Comparison of ENCODE assay signal across 9 cellular contexts in the genomic region with DNA sequence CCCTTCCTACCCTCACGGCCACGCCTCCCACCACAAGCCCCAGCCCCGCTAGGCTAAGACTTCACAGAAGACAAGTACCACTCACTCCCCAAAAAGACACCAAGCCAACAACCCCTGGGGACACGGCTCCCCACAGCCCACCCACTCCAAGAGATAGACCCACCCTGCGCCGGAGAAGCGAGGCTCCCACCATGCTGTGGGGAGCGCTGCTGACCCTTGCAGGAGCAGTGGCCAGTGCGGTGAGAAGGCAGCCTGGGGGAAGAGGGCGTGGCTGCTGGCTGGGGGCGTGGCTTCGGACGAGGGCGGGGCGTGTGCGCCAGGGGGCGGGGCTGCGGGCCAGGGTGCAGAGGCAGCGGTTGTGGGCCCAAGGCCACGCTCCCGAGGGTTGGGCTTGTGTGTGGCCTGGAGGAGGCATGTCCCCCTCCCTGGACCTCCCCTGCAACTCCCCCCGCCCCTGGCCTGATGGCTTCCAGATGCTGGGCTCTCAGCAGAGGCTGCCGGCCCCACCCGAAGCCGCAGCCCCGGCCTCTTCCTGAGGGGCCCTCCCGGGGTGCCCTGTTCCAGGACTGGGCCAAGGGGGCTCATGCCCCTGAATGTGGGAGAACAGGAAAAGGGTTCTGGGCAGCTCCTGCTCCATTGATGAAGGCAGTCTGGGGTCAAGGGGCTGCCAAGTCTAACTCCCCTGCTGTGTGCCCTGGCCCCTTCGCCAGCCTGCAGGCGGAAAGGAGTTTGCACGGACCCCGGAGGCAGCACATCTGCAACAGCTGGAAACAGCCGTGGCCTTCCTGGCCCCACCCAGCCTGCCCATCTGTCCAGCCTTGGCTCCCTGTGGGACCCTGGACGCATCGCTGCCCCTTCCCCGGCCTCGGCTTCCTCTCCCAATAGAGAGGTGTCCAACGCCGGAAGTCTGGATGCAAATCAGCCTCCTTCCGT. TPM values are rescaled to one million over a fixed set of nuclear protein-coding genes. Genes with fewer than 3 reads are reported as not detected.
DNase-seq lines count a peak whose midpoint lies in the region; ATAC-seq, FAIRE-seq and TF ChIP-seq lines count a peak whose summit lies in the region.
"Had no signal": no experiment of that assay in that cellular context is flagged by ENCODE, and none has a peak within 500 bp of the region (broad histone marks: within the 10 kb centered on the region; RNA-seq: fewer than 3 reads in every experiment).

No MANE protein-coding gene starts in this region.

- peaks cover 9 to 45% of the 10 kb centered on the region in 2 experiments; a peak in 3 of 5 replicates for H3K4me1 ChIP-seq in K562 (replicated peaks in 1 of 2; ENCODE audit: control insufficient read depth in 2 of 2, insufficient read depth in 2 of 2, low read length in 2 of 2)
- H3K4me1 ChIP-seq in aorta (ENCODE audit: control insufficient read depth in 1 of 2, insufficient read depth in 2 of 2, low read length in 2 of 2) = no peaks in the 10 kb centered on the region
- no peaks in the 10 kb centered on the region for H3K4me1 ChIP-seq in MM.1S (ENCODE audit: low read length)

- POLR2A ChIA-PET in K562 (lab: Yijun Ruan, JAX) = no interaction called here

- H3K4me3 ChIP-seq in K562 (no peak overlapping the region), lower leg skin (ENCODE audit: low read depth, poor library complexity, severe bottlenecking) (no peak overlapping the region), aorta (ENCODE audit: low read length in 2 of 2) (no peak overlapping the region), MM.1S (ENCODE audit: low read length) (no peak overlapping the region)

- in situ Hi-C loops in K562 (cut with MboI) = no loop called here

- H3K4me2 ChIP-seq in K562 (ENCODE audit: insufficient read depth, low read length) = no peak overlapping the region
- no peak overlapping the region for H3K4me2 ChIP-seq in MM.1S (ENCODE audit: low read depth, low read length)

- no peak overlapping the region for H3K4me3 Mint-ChIP-seq in natural killer cell treated with Interleukin-12 subunit alpha and Interleukin-12 subunit beta and Interleukin-15 and Interleukin-18, amount 100 ng/mL, for 72 hours
- H3K4me3 Mint-ChIP-seq in natural killer cell = no peak overlapping the region

- ATAC-seq in natural killer cell treated with Interleukin-12 subunit alpha and Interleukin-12 subunit beta and Interleukin-15 and Interleukin-18, amount 100 ng/mL, for 72 hours = peak; percentile 45 to 60
- no peak for ATAC-seq in natural killer cell
- ATAC-seq in K562 = peak; percentile 97
- peak; percentile 84 for ATAC-seq in aorta (ENCODE audit: low FRiP score)
- no peak for ATAC-seq in HG02610 (IDR thresholded peaks at IDR 0.05; ENCODE audit: unreplicated experiment)

- CTCF ChIA-PET in K562 (lab: Yijun Ruan, JAX; ENCODE audit: low intra/inter-chr PET ratio) = interaction anchor here (0.6 to 1.6 kb wide), 4 partner anchors 66 to 141 kb away, joined by 3 to 9 read pairs (median 3); no protein-coding TSS in a partner anchor

- H3K27ac Mint-ChIP-seq in natural killer cell treated with Interleukin-12 subunit alpha and Interleukin-12 subunit beta and Interleukin-15 and Interleukin-18, amount 100 ng/mL, for 72 hours = no peak overlapping the region
- H3K27ac Mint-ChIP-seq in natural killer cell = no peak overlapping the region

- H4K20me1 ChIP-seq in K562 (replicated peaks; ENCODE audit: control insufficient read depth, insufficient read depth, low read length) (peaks cover 6% of the 10 kb centered on the region; the same call in 1 of the 2 replicates), MM.1S (ENCODE audit: insufficient read depth, low read length) (peaks cover 11% of the 10 kb centered on the region)

- TF ChIP-seq RAD21 in K562 (CRISPR knock-in tag; conservative IDR thresholded peaks at IDR 0.05 in 1 of 2, IDR thresholded peaks at IDR 0.05 in 1 of 2) = peak in 1 of 2 experiments; percentile 39; a peak in 3 of 4 replicates

- peaks cover 6% of the 10 kb centered on the region for H3K9me1 ChIP-seq in K562 (ENCODE audit: control insufficient read depth, insufficient read depth, low read length)

- H3K9me2 ChIP-seq in MM.1S (replicated peaks; ENCODE audit: insufficient read depth, low read length) = no peaks in the 10 kb centered on the region

- peaks cover 65% of the 10 kb centered on the region; the same call in 2 of the 3 replicates for H3K36me3 ChIP-seq in K562 (ENCODE audit: control insufficient read depth, insufficient read depth, low read length)
- H3K36me3 ChIP-seq in aorta (ENCODE audit: control insufficient read depth in 1 of 2, insufficient read depth in 2 of 2, low read length in 1 of 2) = no peaks in the 10 kb centered on the region
- no peaks in the 10 kb centered on the region; the same call in 1 of the 2 replicates for H3K36me3 ChIP-seq in MM.1S (replicated peaks; ENCODE audit: insufficient read depth, low read length)

- no peaks in the 10 kb centered on the region for H3F3A ChIP-seq in MM.1S (ENCODE audit: insufficient read depth, low read length)

- 30% methylated on average over 27 of the region's 39 CpGs for WGBS in K562 (ENCODE audit: insufficient coverage, low coverage, missing lambda C conversion rate)
- WGBS in lower leg skin, 2 donors = 65 to 71% methylated on average over 17 to 23 of the region's 39 CpGs
- 64 to 65% methylated on average over 37 to 39 of the region's 39 CpGs for WGBS in aorta, 2 donors

- H3K9ac ChIP-seq in K562 (ENCODE audit: insufficient read depth in 1 of 2, low read depth in 2 of 2, low read length in 2 of 2) (peak overlapping the region in 1 of 2 experiments; percentile 85; a peak in 2 of 4 replicates), MM.1S (ENCODE audit: low read length) (no peak overlapping the region)

- H3K27me3 ChIP-seq in K562 (ENCODE audit: control insufficient read depth in 2 of 2, insufficient read depth in 2 of 2, low read length in 2 of 2) (no peaks in the 10 kb centered on the region), aorta (ENCODE audit: control insufficient read depth in 1 of 2, insufficient read depth in 2 of 2, low read length in 1 of 2) (no peaks in the 10 kb centered on the region), MM.1S (replicated peaks; ENCODE audit: insufficient read depth, low read length) (no peaks in the 10 kb centered on the region)

- no peaks in the 10 kb centered on the region for H3K27me3 Mint-ChIP-seq in natural killer cell treated with Interleukin-12 subunit alpha and Interleukin-12 subunit beta and Interleukin-15 and Interleukin-18, amount 100 ng/mL, for 72 hours
- no peaks in the 10 kb centered on the region for H3K27me3 Mint-ChIP-seq in natural killer cell (ENCODE audit: low read depth in 2 of 2)

- no peaks in the 10 kb centered on the region for H3K9me3 ChIP-seq in K562 (replicated peaks; ENCODE audit: control insufficient read depth, insufficient read depth, low read depth, low read length)
- H3K9me3 ChIP-seq in aorta (ENCODE audit: control insufficient read depth, low read length) = no peaks in the 10 kb centered on the region
- no peaks in the 10 kb centered on the region for H3K9me3 ChIP-seq in MM.1S (replicated peaks; ENCODE audit: insufficient read depth, low read length)

- H3K27ac ChIP-seq in K562 (ENCODE audit: extremely low read depth, low read depth, low read length) (no peak overlapping the region), aorta (ENCODE audit: low read depth in 1 of 2, low read length in 2 of 2) (no peak overlapping the region), MM.1S (ENCODE audit: low read length) (no peak overlapping the region)

- intact Hi-C loops in natural killer cell (cut with micrococcal nuclease) = no loop called here
- intact Hi-C loops in K562 (cut with micrococcal nuclease) = loop anchor here (5.0 kb wide), 1 partner anchor 139 kb away; no protein-coding TSS in a partner anchor
- intact Hi-C loops in lower leg skin (cut with DNase I; ENCODE audit: low total_unique reads) = no loop called here
- intact Hi-C loops in aorta (cut with DNase I) = no loop called here

- TF ChIP-seq CTCF in natural killer cell (IDR thresholded peaks at IDR 0.05) = no peak
- peak; percentile 9 to 51 (median 40); a peak in 4 of 6 replicates for TF ChIP-seq CTCF in K562 (IDR thresholded peaks at IDR 0.05 in 2 of 3, conservative IDR thresholded peaks at IDR 0.05 in 1 of 3; ENCODE audit: insufficient read depth in 2 of 3, low read depth in 1 of 3, low read length in 3 of 3)
- TF ChIP-seq CTCF in lower leg skin (IDR thresholded peaks at IDR 0.05) = no peak
- no peak for TF ChIP-seq CTCF in MM.1S (IDR thresholded peaks at IDR 0.05; ENCODE audit: low read length)

- TF ChIP-seq POLR2A in K562 (conservative IDR thresholded peaks at IDR 0.05) (no peak; the same call in 1 of the 2 replicates), lower leg skin (IDR thresholded peaks at IDR 0.05) (no peak)

- H3K9me3 Mint-ChIP-seq in natural killer cell treated with Interleukin-12 subunit alpha and Interleukin-12 subunit beta and Interleukin-15 and Interleukin-18, amount 100 ng/mL, for 72 hours = no peaks in the 10 kb centered on the region
- no peaks in the 10 kb centered on the region for H3K9me3 Mint-ChIP-seq in natural killer cell

- FAIRE-seq in K562 (lab: Jason Lieb, UNC) = peak; percentile 94

- H3K4me1 Mint-ChIP-seq in natural killer cell treated with Interleukin-12 subunit alpha and Interleukin-12 subunit beta and Interleukin-15 and Interleukin-18, amount 100 ng/mL, for 72 hours (ENCODE audit: low read depth in 2 of 2) = peaks cover 0 to 5% of the 10 kb centered on the region in 2 donors
- H3K4me1 Mint-ChIP-seq in natural killer cell = peaks cover 0 to 15% of the 10 kb centered on the region in 2 donors

- DNase-seq in natural killer cell treated with Interleukin-12 subunit alpha and Interleukin-12 subunit beta and Interleukin-15 and Interleukin-18, amount 100 ng/mL, for 72 hours (ENCODE audit: low spot score) = no peak
- no peak for DNase-seq in natural killer cell
- DNase-seq in K562 (ENCODE audit: extremely low read depth in 1 of 4, low spot score in 3 of 4) = peak; percentile 89 to 96 (median 95)
- DNase-seq in lower leg skin (ENCODE audit: low spot score in 2 of 2) = peak; percentile 71 to 94
- peak; percentile 79 to 87 for DNase-seq in aorta
- no peak for DNase-seq in MM.1S
- no peak for DNase-seq in GDM1 (lab: John Stamatoyannopoulos, UW)
- DNase-seq: stimulated activated CD4-positive, alpha-beta T cell treated with anti-CD3 and anti-CD28 coated beads, Interleukin-4, amount 100 ng/mL, for 4 hours had no signal

- no peak for TF ChIP-seq EP300 in K562 (IDR thresholded peaks at IDR 0.05; ENCODE audit: low read length)

- H3K36me3 Mint-ChIP-seq in natural killer cell treated with Interleukin-12 subunit alpha and Interleukin-12 subunit beta and Interleukin-15 and Interleukin-18, amount 100 ng/mL, for 72 hours = no peaks in the 10 kb centered on the region
- no peaks in the 10 kb centered on the region for H3K36me3 Mint-ChIP-seq in natural killer cell

- H3K79me2 ChIP-seq in K562 (ENCODE audit: control insufficient read depth, insufficient read depth, low read length) (peaks cover 63% of the 10 kb centered on the region), MM.1S (ENCODE audit: low read length) (peaks cover 74% of the 10 kb centered on the region)

- BruUV-seq in K562 (replicated peaks; lab: Mats Ljungman, UMichigan) = no TSS peak

- no peak overlapping the region for H2AFZ ChIP-seq in K562 (ENCODE audit: low read depth, low read length)
- no peak overlapping the region for H2AFZ ChIP-seq in MM.1S (ENCODE audit: low read length)

RNA-seq across cellular contexts. Expression of gene TFAP4, which starts 9.1 kb away (rescaled TPM):
- total RNA-seq in natural killer cell treated with Interleukin-12 subunit alpha and Interleukin-12 subunit beta and Interleukin-15 and Interleukin-18, amount 100 ng/mL, for 72 hours = 10 to 100 TPM; 10.8 to 46.2 TPM
- 1 to 10 TPM; 6.5 to 9.6 (median 8.9) TPM for total RNA-seq in natural killer cell
- 12.1 and 23.1 TPM in 2 replicates for total RNA-seq in K562 (2011; cell fraction: chromatin; rRNA removed; ENCODE audit: low replicate concordance)
- total RNA-seq in K562 (2011; cell fraction: nucleolus; rRNA removed) = 12.4 and 13.3 TPM in 2 replicates
- total RNA-seq in K562 (2011; cell fraction: nucleoplasm; rRNA removed) = 11.0 and 16.1 TPM in 2 replicates
- 27.7 and 28.8 TPM in 2 replicates for total RNA-seq in K562 (2014; rRNA removed)
- total RNA-seq in K562 (2014; rRNA removed; fragmentation: Illumina TruSeq; extraction: Trizol) = 5.6 and 7.7 TPM in 2 replicates
- 16.2 and 16.9 TPM in 2 replicates for total RNA-seq in K562 (2015; rRNA removed; fragmentation: Illumina TruSeq; extraction: Trizol)
- total RNA-seq in K562 (2021) = 31.2 and 32.8 TPM in 2 replicates
- 8.5 and 15.3 TPM in 2 replicates for polyA plus RNA-seq in K562 (2011; rRNA removed)
- 8.1 and 15.3 TPM in 2 replicates for polyA plus RNA-seq in K562 (2011; cell fraction: cytosol; rRNA removed)
- 12.2 and 17.2 TPM in 2 replicates for polyA plus RNA-seq in K562 (2011; cell fraction: nucleus; rRNA removed)
- polyA plus RNA-seq in K562 (2012) = 15.9 and 19.7 TPM in 2 replicates
- 10.6 and 13.6 TPM in 2 replicates for polyA plus RNA-seq in K562 (2014; fragmentation: Illumina TruSeq; extraction: Trizol)
- under 1 TPM; 0.10 to 0.11 TPM for polyA plus RNA-seq in K562 (2014; fragmentation: Nextera tagmentation; extraction: Ambion mirVana)
- 19.8 and 22.6 TPM in 2 replicates for polyA plus RNA-seq in K562 (2014; rRNA removed)
- polyA minus RNA-seq in K562 (2011; rRNA and poly(A)+ RNA removed) = 14.2 and 15.3 TPM in 2 replicates
- 15.2 and 18.3 TPM in 2 replicates for polyA minus RNA-seq in K562 (2011; cell fraction: cytosol; rRNA and poly(A)+ RNA removed)
- 5.0 and 8.7 TPM in 2 replicates for polyA minus RNA-seq in K562 (2011; cell fraction: nucleus; rRNA and poly(A)+ RNA removed)
- 10 to 100 TPM in 3 of 4 donors, 1 to 10 TPM in 1; 10.0 to 14.2 (median 12.3) TPM for total RNA-seq in lower leg skin
- total RNA-seq in aorta = 1 to 10 TPM; 3.8 to 8.0 TPM
- polyA plus RNA-seq in aorta = 1 to 10 TPM; 1.0 to 2.9 TPM

RNA-seq across cellular contexts. Expression of gene SRL, which starts 21.9 kb away (rescaled TPM):
- not detected for total RNA-seq in natural killer cell treated with Interleukin-12 subunit alpha and Interleukin-12 subunit beta and Interleukin-15 and Interleukin-18, amount 100 ng/mL, for 72 hours
- not detected for total RNA-seq in natural killer cell
- not detected in 2 replicates for total RNA-seq in K562 (2011; cell fraction: chromatin; rRNA removed; ENCODE audit: low replicate concordance)
- not detected in 2 replicates for total RNA-seq in K562 (2011; cell fraction: nucleolus; rRNA removed)
- total RNA-seq in K562 (2011; cell fraction: nucleoplasm; rRNA removed) = not detected in 2 replicates
- total RNA-seq in K562 (2014; rRNA removed) = not detected in 2 replicates
- not detected in 2 replicates for total RNA-seq in K562 (2014; rRNA removed; fragmentation: Illumina TruSeq; extraction: Trizol)
- total RNA-seq in K562 (2015; rRNA removed; fragmentation: Illumina TruSeq; extraction: Trizol) = not detected in 2 replicates
- not detected in 2 replicates for total RNA-seq in K562 (2021)
- polyA plus RNA-seq in K562 (2011; rRNA removed) = 0.01 TPM in 1 of 2 replicates, not detected in the other
- polyA plus RNA-seq in K562 (2011; cell fraction: cytosol; rRNA removed) = 0.01 and 0.03 TPM in 2 replicates
- polyA plus RNA-seq in K562 (2011; cell fraction: nucleus; rRNA removed) = not detected in 2 replicates
- polyA plus RNA-seq in K562 (2012) = not detected in 2 replicates
- polyA plus RNA-seq in K562 (2014; fragmentation: Illumina TruSeq; extraction: Trizol) = not detected in 2 replicates
- polyA plus RNA-seq in K562 (2014; fragmentation: Nextera tagmentation; extraction: Ambion mirVana) = not detected
- polyA plus RNA-seq in K562 (2014; rRNA removed) = not detected in 2 replicates
- polyA minus RNA-seq in K562 (2011; rRNA and poly(A)+ RNA removed) = not detected in 2 replicates
- not detected in 2 replicates for polyA minus RNA-seq in K562 (2011; cell fraction: cytosol; rRNA and poly(A)+ RNA removed)
- polyA minus RNA-seq in K562 (2011; cell fraction: nucleus; rRNA and poly(A)+ RNA removed) = not detected in 2 replicates
- total RNA-seq in lower leg skin = 1 to 10 TPM in 1 of 4 donors, under 1 TPM in 3; 0.04 to 1.0 (median 0.55) TPM
- 1 to 10 TPM; 2.3 to 3.2 TPM for total RNA-seq in aorta
- polyA plus RNA-seq in aorta = under 1 TPM; 0.31 to 0.75 TPM

RNA-seq across cellular contexts. Expression of gene GLIS2, which starts 52.1 kb away (rescaled TPM):
- total RNA-seq in natural killer cell treated with Interleukin-12 subunit alpha and Interleukin-12 subunit beta and Interleukin-15 and Interleukin-18, amount 100 ng/mL, for 72 hours = under 1 TPM; 0.31 to 0.43 TPM
- total RNA-seq in natural killer cell (under 1 TPM in 2 of 3 donors, not detected in 1; 0.05 to 0.35 TPM), K562 (2014; rRNA removed) (0.91 and 1.4 TPM in 2 replicates), K562 (2014; rRNA removed; fragmentation: Illumina TruSeq; extraction: Trizol) (0.10 and 0.11 TPM in 2 replicates), K562 (2015; rRNA removed; fragmentation: Illumina TruSeq; extraction: Trizol) (0.33 and 0.68 TPM in 2 replicates), K562 (2021) (7.6 and 9.0 TPM in 2 replicates), lower leg skin (1 to 10 TPM; 1.3 to 2.6 (median 2.2) TPM), aorta (10 to 100 TPM; 37.3 to 72.6 TPM)
- total RNA-seq in K562 (2011; cell fraction: chromatin; rRNA removed; ENCODE audit: low replicate concordance) = 2.1 and 6.1 TPM in 2 replicates
- total RNA-seq in K562 (2011; cell fraction: nucleolus; rRNA removed) = 3.8 and 4.2 TPM in 2 replicates
- 2.9 and 3.6 TPM in 2 replicates for total RNA-seq in K562 (2011; cell fraction: nucleoplasm; rRNA removed)
- polyA plus RNA-seq in K562 (2011; rRNA removed) (0.57 and 1.0 TPM in 2 replicates), K562 (2014; fragmentation: Illumina TruSeq; extraction: Trizol) (2.2 and 5.8 TPM in 2 replicates), K562 (2014; fragmentation: Nextera tagmentation; extraction: Ambion mirVana) (under 1 TPM; 0.10 to 0.25 TPM), K562 (2014; rRNA removed) (2.3 and 2.9 TPM in 2 replicates), aorta (10 to 100 TPM; 12.3 to 21.3 TPM)
- 1.0 and 2.2 TPM in 2 replicates for polyA plus RNA-seq in K562 (2011; cell fraction: cytosol; rRNA removed)
- polyA plus RNA-seq in K562 (2011; cell fraction: nucleus; rRNA removed) = 2.8 and 4.9 TPM in 2 replicates
- polyA plus RNA-seq in K562 (2012) = 6.8 and 7.9 TPM in 2 replicates
- polyA minus RNA-seq in K562 (2011; rRNA and poly(A)+ RNA removed) = 0.27 and 0.32 TPM in 2 replicates
- 3.3 and 4.6 TPM in 2 replicates for polyA minus RNA-seq in K562 (2011; cell fraction: cytosol; rRNA and poly(A)+ RNA removed)
- 1.00 and 1.1 TPM in 2 replicates for polyA minus RNA-seq in K562 (2011; cell fraction: nucleus; rRNA and poly(A)+ RNA removed)

Comparison
In these comparisons a context has a peak if more than half of its experiments do, and no peak if none do; other contexts are left out.
1. ATAC-seq: peak in natural killer cell treated with Interleukin-12 subunit alpha and Interleukin-12 subunit beta and Interleukin-15 and Interleukin-18, amount 100 ng/mL, for 72 hours (2 of 2), K562 (single experiment) and aorta (single experiment); none in natural killer cell (0 of 3) and HG02610 (single experiment).
2. DNase-seq: peak in K562 (4 of 4), lower leg skin (2 of 2) and aorta (2 of 2); none in natural killer cell treated with Interleukin-12 subunit alpha and Interleukin-12 subunit beta and Interleukin-15 and Interleukin-18, amount 100 ng/mL, for 72 hours (single experiment), natural killer cell (single experiment), MM.1S (single experiment) and GDM1 (single experiment).
3. CTCF ChIP-seq: peak in K562 (3 of 3); none in natural killer cell (single experiment), lower leg skin (0 of 3) and MM.1S (single experiment).